In the genomic region with DNA sequence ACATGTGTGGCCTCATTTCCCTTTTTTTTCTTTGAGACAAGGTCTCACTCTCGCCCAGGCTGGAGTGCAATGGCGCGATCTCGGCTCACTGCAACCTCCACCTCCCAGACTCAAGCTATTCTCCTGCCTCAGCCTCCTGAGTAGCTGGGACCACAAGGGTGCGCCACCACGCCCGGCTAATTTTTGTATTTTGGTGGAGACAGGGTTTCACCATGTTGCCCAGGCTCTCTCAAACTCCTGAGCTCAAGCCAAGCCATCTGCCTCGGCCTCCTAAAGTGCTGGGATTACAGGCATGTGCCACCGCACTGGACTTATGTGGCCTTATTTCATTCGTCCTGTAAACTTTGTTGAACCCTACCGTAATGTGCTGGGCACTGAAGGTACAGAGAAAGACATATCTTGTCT, we compare ENCODE assay signal across 8 cellular contexts. TPM values are rescaled to one million over a fixed set of nuclear protein-coding genes. Genes with fewer than 3 reads are reported as not detected.
DNase-seq lines count a peak whose midpoint lies in the region; ATAC-seq lines count a peak whose summit lies in the region.

No MANE protein-coding gene starts in this region.

- ATAC-seq in HG02884 (IDR thresholded peaks at IDR 0.05; ENCODE audit: unreplicated experiment) = peak; percentile 2

- H3K27me3 ChIP-seq in CD4-positive, alpha-beta memory T cell (ENCODE audit: insufficient read depth, low read length) = no peaks in the 10 kb centered on the region
- no peaks in the 10 kb centered on the region for H3K27me3 ChIP-seq in subcutaneous abdominal adipose tissue (ENCODE audit: control insufficient read depth in 5 of 5, insufficient read depth in 4 of 5, low read length in 5 of 5)

- H3K4me3 Mint-ChIP-seq in CD4-positive, alpha-beta memory T cell = no peak overlapping the region
- H3K4me3 Mint-ChIP-seq in T-helper 2 cell treated with Interferon-gamma antibody and Interleukin-4, amounts not matched to agents 5 μg/mL and 100 μg/mL, for 36 hours = no peak overlapping the region

- POLR2A ChIA-PET in CD4-positive, alpha-beta memory T cell (lab: Charles Lee; ENCODE audit: partially characterized antibody) = interaction anchor here (1.0 to 1.8 kb wide), 3 partner anchors 9 to 17 kb away, joined by 3 to 5 read pairs (median 4); no protein-coding TSS in a partner anchor

- H3K4me1 ChIP-seq in CD4-positive, alpha-beta memory T cell (ENCODE audit: insufficient read depth, low read length) = peaks cover 27% of the 10 kb centered on the region
- H3K4me1 ChIP-seq in mesodermal cell (ENCODE audit: control insufficient read depth, insufficient read depth, low read length, poor library complexity, severe bottlenecking) (peaks cover 14% of the 10 kb centered on the region), subcutaneous abdominal adipose tissue (ENCODE audit: control insufficient read depth in 5 of 5, insufficient read depth in 5 of 5, low read length in 5 of 5) (peaks cover 0 to 30% (median 27%) of the 10 kb centered on the region in 5 donors)

- peak overlapping the region; percentile 97 for H3K27ac ChIP-seq in CD4-positive, alpha-beta memory T cell (ENCODE audit: low read depth, low read length)
- peak overlapping the region; percentile 73 for H3K27ac ChIP-seq in cingulate gyrus (ENCODE audit: low read depth, low read length)
- peak overlapping the region; percentile 99 for H3K27ac ChIP-seq in mesodermal cell (ENCODE audit: low read depth, low read length, severe bottlenecking)
- peak overlapping the region; percentile 99 for H3K27ac ChIP-seq in subcutaneous abdominal adipose tissue (ENCODE audit: low read depth, low read length)

- no peaks in the 10 kb centered on the region for H3K9me3 Mint-ChIP-seq in CD4-positive, alpha-beta memory T cell
- no peaks in the 10 kb centered on the region for H3K9me3 Mint-ChIP-seq in T-helper 2 cell treated with Interferon-gamma antibody and Interleukin-4, amounts not matched to agents 5 μg/mL and 100 μg/mL, for 36 hours

- H3K4me3 ChIP-seq in CD4-positive, alpha-beta memory T cell (ENCODE audit: low read length in 2 of 2) = peak overlapping the region; percentile 63 to 67
- H3K4me3 ChIP-seq in mesodermal cell (ENCODE audit: extremely low read depth, insufficient read depth, low read length, poor library complexity, severe bottlenecking) = peak overlapping the region; percentile 56
- H3K4me3 ChIP-seq in subcutaneous abdominal adipose tissue (ENCODE audit: low read depth in 1 of 5, low read length in 5 of 5) = peak overlapping the region; percentile 75 to 97 (median 81)

- intact Hi-C loops in CD4-positive, alpha-beta memory T cell (cut with micrococcal nuclease) = loop anchor here (5.0 kb wide), 2 partner anchors 1214 to 1534 kb away; a partner anchor contains a TSS

- H3K9me3 ChIP-seq in CD4-positive, alpha-beta memory T cell (ENCODE audit: control insufficient read depth in 1 of 2, low read length in 2 of 2) = no peaks in the 10 kb centered on the region
- H3K9me3 ChIP-seq in mesodermal cell (ENCODE audit: control insufficient read depth, low read length) (no peaks in the 10 kb centered on the region), subcutaneous abdominal adipose tissue (ENCODE audit: control insufficient read depth in 5 of 5, low read length in 5 of 5) (no peaks in the 10 kb centered on the region)

- peak in 2 of 5 donors; percentile 38 to 41 for DNase-seq in CD4-positive, alpha-beta memory T cell
- peak; percentile 30 for DNase-seq in T-helper 2 cell treated with Interferon-gamma antibody and Interleukin-4, amounts not matched to agents 5 μg/mL and 100 μg/mL, for 36 hours (ENCODE audit: low spot score)
- no peak for DNase-seq in NCI-H2029 treated with DMSO at 0.1 percent for 48 hours (lab: John Stamatoyannopoulos, UW)
- DNase-seq in NCI-H1048 (lab: John Stamatoyannopoulos, UW) = no peak

- H3K36me3 ChIP-seq in CD4-positive, alpha-beta memory T cell (ENCODE audit: insufficient read depth, low read length) = no peaks in the 10 kb centered on the region
- H3K36me3 ChIP-seq in mesodermal cell (ENCODE audit: control insufficient read depth, insufficient read depth, low read length) = no peaks in the 10 kb centered on the region
- H3K36me3 ChIP-seq in subcutaneous abdominal adipose tissue (ENCODE audit: control insufficient read depth in 5 of 5, insufficient read depth in 5 of 5, low read length in 5 of 5) = peaks cover 0 to 3% (median 0%) of the 10 kb centered on the region in 5 donors

- 72 to 73% methylated on average over 8 to 11 of the region's 11 CpGs for WGBS in mesodermal cell (ENCODE audit: insufficient coverage in 2 of 2), 2 experiments

- peaks cover 6 to 7% of the 10 kb centered on the region in 2 donors for H3K36me3 Mint-ChIP-seq in CD4-positive, alpha-beta memory T cell
- H3K36me3 Mint-ChIP-seq in T-helper 2 cell treated with Interferon-gamma antibody and Interleukin-4, amounts not matched to agents 5 μg/mL and 100 μg/mL, for 36 hours (ENCODE audit: low read depth) = peaks cover 16% of the 10 kb centered on the region

- H3K4me1 Mint-ChIP-seq in CD4-positive, alpha-beta memory T cell = peaks cover 8 to 37% (median 16%) of the 10 kb centered on the region in 4 donors
- H3K4me1 Mint-ChIP-seq in T-helper 2 cell treated with Interferon-gamma antibody and Interleukin-4, amounts not matched to agents 5 μg/mL and 100 μg/mL, for 36 hours (ENCODE audit: low read depth) = peaks cover 28% of the 10 kb centered on the region

- peak overlapping the region in 4 of 5 donors; percentile 82 to 94 (median 91) for H3K9ac ChIP-seq in subcutaneous abdominal adipose tissue (ENCODE audit: low read length in 5 of 5)

- H3K27ac Mint-ChIP-seq in CD4-positive, alpha-beta memory T cell = no peak overlapping the region
- no peak overlapping the region for H3K27ac Mint-ChIP-seq in T-helper 2 cell treated with Interferon-gamma antibody and Interleukin-4, amounts not matched to agents 5 μg/mL and 100 μg/mL, for 36 hours

- H3K27me3 Mint-ChIP-seq in CD4-positive, alpha-beta memory T cell = no peaks in the 10 kb centered on the region
- no peaks in the 10 kb centered on the region for H3K27me3 Mint-ChIP-seq in T-helper 2 cell treated with Interferon-gamma antibody and Interleukin-4, amounts not matched to agents 5 μg/mL and 100 μg/mL, for 36 hours (ENCODE audit: low read depth)

- CTCF ChIA-PET in CD4-positive, alpha-beta memory T cell (lab: Charles Lee; ENCODE audit: partially characterized antibody) = interaction anchor here (0.7 to 1.4 kb wide), 6 partner anchors 8 to 533 kb away, joined by 3 read pairs; no protein-coding TSS in a partner anchor

RNA-seq across cellular contexts. Expression of a gene that starts 0.6 kb away (rescaled TPM):
- total RNA-seq in CD4-positive, alpha-beta memory T cell = 1 to 10 TPM; 6.9 to 9.5 TPM
- 10 to 100 TPM; 11.4 to 12.4 TPM for polyA plus RNA-seq in CD4-positive, alpha-beta memory T cell
- polyA plus RNA-seq in mesodermal cell (2013, experiment 1 of 2) = 11.9 TPM
- polyA plus RNA-seq in mesodermal cell (2013, experiment 2 of 2) = 10.1 TPM
